ENCODE assay signal across 8 cellular contexts in the genomic region with DNA sequence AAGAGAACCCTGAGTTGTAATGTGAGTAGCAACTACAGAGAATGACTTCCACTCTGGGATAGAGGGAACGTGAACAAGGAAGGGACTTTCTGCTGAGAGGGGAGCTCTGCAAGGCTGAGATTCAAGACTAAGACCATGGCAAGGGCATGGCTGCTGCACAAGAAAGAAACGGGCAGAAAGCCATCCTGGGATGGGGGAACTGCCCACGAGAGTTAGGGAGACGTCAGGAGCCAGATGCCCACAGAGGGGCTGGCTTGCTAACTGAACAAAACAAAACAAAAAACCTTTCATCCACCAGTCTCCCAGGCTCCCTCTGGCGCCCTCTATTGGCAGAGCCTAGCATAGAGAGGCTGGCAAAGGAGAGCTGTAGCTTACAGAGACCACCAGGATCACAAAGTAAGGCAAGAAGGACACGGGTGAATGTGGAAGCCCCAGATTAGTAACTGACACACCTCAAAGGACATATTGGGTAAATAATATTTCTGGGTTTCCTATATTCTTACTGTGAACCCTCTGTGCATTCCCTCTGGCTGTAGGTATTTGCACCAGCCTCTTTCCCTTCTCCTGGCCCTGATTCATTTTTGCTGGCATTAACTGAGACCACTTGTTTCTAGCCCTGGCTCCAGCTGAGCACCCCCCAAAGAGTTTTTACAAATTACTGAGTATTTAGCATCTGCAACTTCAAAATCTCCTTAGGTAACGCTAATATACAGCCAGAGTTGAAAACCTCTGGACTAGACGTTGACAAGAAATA.
A peak's percentile ranks its signal among the peaks of the same experiment; 100 is the strongest.
DNase-seq lines count a peak whose midpoint lies in the region; ATAC-seq and TF ChIP-seq lines count a peak whose summit lies in the region.

No MANE protein-coding gene starts in this region.

- H3K27ac Mint-ChIP-seq in chondrocyte (ENCODE audit: unreplicated experiment): no peak overlapping the region

- DNase-seq in DMS53 treated with DMSO at 0.1 percent for 48 hours (lab: John Stamatoyannopoulos, UW; ENCODE audit: unreplicated experiment) (peak; percentile 72), HPDE6-E6E7 (ENCODE audit: extremely low spot score) (peak; percentile 10), RPMI8226 (peak; percentile 65), chondrocyte (ENCODE audit: low spot score) (no peak)
- peak; percentile 13 for DNase-seq in stimulated activated CD8-positive, alpha-beta memory T cell treated with anti-CD3 and anti-CD28 coated beads, Interleukin-15, amount 100 ng/mL, for 24 hours (ENCODE audit: low read depth)

- no peaks in the 10 kb centered on the region for H3K9me3 Mint-ChIP-seq in chondrocyte (ENCODE audit: low read depth)

- H3K4me1 ChIP-seq in liver (ENCODE audit: control insufficient read depth in 4 of 4, insufficient read depth in 4 of 4, low read length in 3 of 4): peaks cover 0 to 6% (median 0%) of the 10 kb centered on the region in 4 donors

- H3K4me1 Mint-ChIP-seq in chondrocyte (ENCODE audit: low read depth): no peaks in the 10 kb centered on the region

- H3K36me3 ChIP-seq in liver (ENCODE audit: control insufficient read depth in 4 of 4, insufficient read depth in 3 of 4, low read depth in 1 of 4, low read length in 3 of 4): no peaks in the 10 kb centered on the region

- TF ChIP-seq CTCF in chondrocyte (IDR thresholded peaks at IDR 0.05): peak; percentile 86
- TF ChIP-seq CTCF in liver (IDR thresholded peaks at IDR 0.05; ENCODE audit: low read depth, low read length, missing input control): peak; percentile 85

- no peak overlapping the region for H3K27ac ChIP-seq in liver (ENCODE audit: low read depth in 1 of 2, low read length in 2 of 2)

- TF ChIP-seq RAD21 in liver (IDR thresholded peaks at IDR 0.05): peak; percentile 85 to 92

- peak overlapping the region in 1 of 3 donors; percentile 2 for H3K4me3 ChIP-seq in liver (ENCODE audit: low read depth in 1 of 3, low read length in 3 of 3)

- H3K27me3 ChIP-seq in liver (ENCODE audit: control insufficient read depth in 4 of 4, insufficient read depth in 4 of 4, low read length in 3 of 4): no peaks in the 10 kb centered on the region

- H3K4me3 Mint-ChIP-seq in chondrocyte (ENCODE audit: unreplicated experiment): no peak overlapping the region

- no peak overlapping the region for H3K9ac ChIP-seq in liver (ENCODE audit: low read depth in 1 of 2, low read length in 2 of 2)

- H3K9me3 ChIP-seq in liver (ENCODE audit: control insufficient read depth in 4 of 4, low read length in 3 of 4): no peaks in the 10 kb centered on the region

- whole genome bisulfite sequencing in liver: 47% methylated on average over 8 of the region's 8 CpGs

- no peak for ATAC-seq in GM19467 (IDR thresholded peaks at IDR 0.05; ENCODE audit: unreplicated experiment)
- no peak for ATAC-seq in HG02852 (IDR thresholded peaks at IDR 0.05; ENCODE audit: unreplicated experiment)

- peaks cover 18% of the 10 kb centered on the region for H3K27me3 Mint-ChIP-seq in chondrocyte (ENCODE audit: low read depth)

- H3K36me3 Mint-ChIP-seq in chondrocyte (ENCODE audit: low read depth): no peaks in the 10 kb centered on the region

TF ChIP-seq in liver, 16 proteins besides CTCF, POLR2A, EP300 and RAD21:
- TF ChIP-seq, protein P1, sequence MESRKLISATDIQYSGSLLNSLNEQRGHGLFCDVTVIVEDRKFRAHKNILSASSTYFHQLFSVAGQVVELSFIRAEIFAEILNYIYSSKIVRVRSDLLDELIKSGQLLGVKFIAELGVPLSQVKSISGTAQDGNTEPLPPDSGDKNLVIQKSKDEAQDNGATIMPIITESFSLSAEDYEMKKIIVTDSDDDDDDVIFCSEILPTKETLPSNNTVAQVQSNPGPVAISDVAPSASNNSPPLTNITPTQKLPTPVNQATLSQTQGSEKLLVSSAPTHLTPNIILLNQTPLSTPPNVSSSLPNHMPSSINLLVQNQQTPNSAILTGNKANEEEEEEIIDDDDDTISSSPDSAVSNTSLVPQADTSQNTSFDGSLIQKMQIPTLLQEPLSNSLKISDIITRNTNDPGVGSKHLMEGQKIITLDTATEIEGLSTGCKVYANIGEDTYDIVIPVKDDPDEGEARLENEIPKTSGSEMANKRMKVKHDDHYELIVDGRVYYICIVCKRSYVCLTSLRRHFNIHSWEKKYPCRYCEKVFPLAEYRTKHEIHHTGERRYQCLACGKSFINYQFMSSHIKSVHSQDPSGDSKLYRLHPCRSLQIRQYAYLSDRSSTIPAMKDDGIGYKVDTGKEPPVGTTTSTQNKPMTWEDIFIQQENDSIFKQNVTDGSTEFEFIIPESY (IDR thresholded peaks at IDR 0.05): no peak
- TF ChIP-seq YY1 (IDR thresholded peaks at IDR 0.05) (no peak), FOXA1 (IDR thresholded peaks at IDR 0.05) (no peak), EGR1 (IDR thresholded peaks at IDR 0.05; ENCODE audit: low read depth in 2 of 2) (no peak), HNF4G (IDR thresholded peaks at IDR 0.05) (no peak), NR2F2 (IDR thresholded peaks at IDR 0.05) (no peak), GABPA (IDR thresholded peaks at IDR 0.05 in 1 of 2, conservative IDR thresholded peaks at IDR 0.05 in 1 of 2) (no peak), FOXA2 (IDR thresholded peaks at IDR 0.05) (no peak), TAF1 (conservative IDR thresholded peaks at IDR 0.05) (no peak)
- TF ChIP-seq, protein P2, sequence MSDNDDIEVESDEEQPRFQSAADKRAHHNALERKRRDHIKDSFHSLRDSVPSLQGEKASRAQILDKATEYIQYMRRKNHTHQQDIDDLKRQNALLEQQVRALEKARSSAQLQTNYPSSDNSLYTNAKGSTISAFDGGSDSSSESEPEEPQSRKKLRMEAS (IDR thresholded peaks at IDR 0.05): no peak
